1 cellular context compared by ENCODE assay signal in the genomic region with DNA sequence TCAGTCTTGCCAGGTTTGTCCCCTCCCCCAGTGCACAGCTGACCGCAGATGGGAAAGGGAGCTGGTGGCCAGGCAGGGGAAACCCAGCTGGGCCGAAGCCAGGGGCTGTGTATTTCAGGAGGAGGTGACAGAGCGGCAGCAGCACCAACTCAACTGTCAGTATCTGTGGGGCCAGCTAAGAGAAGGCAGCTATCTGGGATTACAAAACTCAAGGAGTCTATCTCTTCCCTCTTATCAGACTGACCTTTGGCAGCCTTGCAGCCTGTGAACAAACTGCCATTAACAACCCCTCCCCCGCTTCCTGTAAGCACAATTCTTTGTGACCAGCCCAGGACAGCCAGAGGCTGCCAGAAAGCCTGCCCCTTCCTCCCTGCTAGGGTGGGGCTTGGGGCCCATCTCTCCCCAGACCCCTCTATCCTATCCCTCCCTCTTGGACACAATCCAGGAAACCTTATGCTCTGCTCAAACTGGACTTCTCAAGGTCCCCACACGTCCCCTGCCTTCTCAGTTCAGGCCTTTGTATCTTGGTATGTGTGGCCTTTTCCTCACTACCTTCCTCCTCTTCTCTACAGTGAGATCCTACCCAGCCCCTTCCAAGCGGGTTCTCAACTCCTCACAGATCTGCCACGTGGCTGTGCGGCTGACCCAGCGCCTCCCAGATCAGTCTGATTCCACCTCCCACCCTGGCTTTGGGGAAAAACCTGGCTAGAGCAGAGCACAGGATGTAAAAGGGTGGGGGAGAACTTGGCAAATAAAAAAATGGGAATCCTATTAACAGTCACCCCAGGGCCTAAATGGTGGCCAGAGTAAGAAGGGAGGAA.
TF ChIP-seq lines count a peak whose summit lies in the region.

No MANE protein-coding gene starts in this region.

TF ChIP-seq in GM12878, 131 proteins besides CTCF, POLR2A, EP300 and RAD21 (continues in another document):
- no peak for TF ChIP-seq SIX5 (IDR thresholded peaks at IDR 0.05; ENCODE audit: low read depth, low read length, severe bottlenecking)
- no peak for TF ChIP-seq SREBF1 (IDR thresholded peaks at IDR 0.05; ENCODE audit: low read length)
- TF ChIP-seq EGR1 (IDR thresholded peaks at IDR 0.05; ENCODE audit: borderline replicate concordance in 1 of 2, low read depth in 2 of 2, low read length in 2 of 2): no peak; a peak in 1 of 3 replicates
- no peak for TF ChIP-seq STAT3 (IDR thresholded peaks at IDR 0.05; ENCODE audit: low read depth, low read length)
- TF ChIP-seq RB1 (IDR thresholded peaks at IDR 0.05; ENCODE audit: borderline replicate concordance): 0 out of 2 replicates have a peak, but pooled peaks have one; percentile 19
- no peak for TF ChIP-seq BMI1 (IDR thresholded peaks at IDR 0.05; ENCODE audit: borderline replicate concordance)
- no peak for TF ChIP-seq ZNF24 (IDR thresholded peaks at IDR 0.05)
- no peak for TF ChIP-seq ZZZ3 (IDR thresholded peaks at IDR 0.05; ENCODE audit: control insufficient read depth, insufficient read length, low read depth)
- TF ChIP-seq HSF1 (IDR thresholded peaks at IDR 0.05; ENCODE audit: low read depth, low read length): no peak
- TF ChIP-seq NFIC (IDR thresholded peaks at IDR 0.05; ENCODE audit: low read depth, low read length): no peak
- no peak for TF ChIP-seq FOXM1 (IDR thresholded peaks at IDR 0.05; ENCODE audit: low read depth, low read length)
- no peak for TF ChIP-seq ZNF274 (IDR thresholded peaks at IDR 0.05; ENCODE audit: insufficient read depth, insufficient read length)
- TF ChIP-seq ZNF592 (IDR thresholded peaks at IDR 0.05): no peak
- TF ChIP-seq, protein P1, sequence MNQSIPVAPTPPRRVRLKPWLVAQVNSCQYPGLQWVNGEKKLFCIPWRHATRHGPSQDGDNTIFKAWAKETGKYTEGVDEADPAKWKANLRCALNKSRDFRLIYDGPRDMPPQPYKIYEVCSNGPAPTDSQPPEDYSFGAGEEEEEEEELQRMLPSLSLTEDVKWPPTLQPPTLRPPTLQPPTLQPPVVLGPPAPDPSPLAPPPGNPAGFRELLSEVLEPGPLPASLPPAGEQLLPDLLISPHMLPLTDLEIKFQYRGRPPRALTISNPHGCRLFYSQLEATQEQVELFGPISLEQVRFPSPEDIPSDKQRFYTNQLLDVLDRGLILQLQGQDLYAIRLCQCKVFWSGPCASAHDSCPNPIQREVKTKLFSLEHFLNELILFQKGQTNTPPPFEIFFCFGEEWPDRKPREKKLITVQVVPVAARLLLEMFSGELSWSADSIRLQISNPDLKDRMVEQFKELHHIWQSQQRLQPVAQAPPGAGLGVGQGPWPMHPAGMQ (IDR thresholded peaks at IDR 0.05; ENCODE audit: borderline replicate concordance): no peak
- TF ChIP-seq ZNF217 (IDR thresholded peaks at IDR 0.05): no peak
- TF ChIP-seq BCL11A (IDR thresholded peaks at IDR 0.05; ENCODE audit: low read depth, low read length): 0 out of 2 replicates have a peak, but pooled peaks have one; percentile 30
- TF ChIP-seq CBX5 (IDR thresholded peaks at IDR 0.05; ENCODE audit: low read depth): no peak
- TF ChIP-seq JUND (IDR thresholded peaks at IDR 0.05; ENCODE audit: low read depth, low read length): no peak
- TF ChIP-seq MTA3 (IDR thresholded peaks at IDR 0.05; ENCODE audit: borderline replicate concordance, low read length): no peak
- no peak for TF ChIP-seq PAX8 (IDR thresholded peaks at IDR 0.05)
- peak; percentile 54 for TF ChIP-seq ZBED1 (IDR thresholded peaks at IDR 0.05; ENCODE audit: borderline replicate concordance)
- TF ChIP-seq, protein P2, sequence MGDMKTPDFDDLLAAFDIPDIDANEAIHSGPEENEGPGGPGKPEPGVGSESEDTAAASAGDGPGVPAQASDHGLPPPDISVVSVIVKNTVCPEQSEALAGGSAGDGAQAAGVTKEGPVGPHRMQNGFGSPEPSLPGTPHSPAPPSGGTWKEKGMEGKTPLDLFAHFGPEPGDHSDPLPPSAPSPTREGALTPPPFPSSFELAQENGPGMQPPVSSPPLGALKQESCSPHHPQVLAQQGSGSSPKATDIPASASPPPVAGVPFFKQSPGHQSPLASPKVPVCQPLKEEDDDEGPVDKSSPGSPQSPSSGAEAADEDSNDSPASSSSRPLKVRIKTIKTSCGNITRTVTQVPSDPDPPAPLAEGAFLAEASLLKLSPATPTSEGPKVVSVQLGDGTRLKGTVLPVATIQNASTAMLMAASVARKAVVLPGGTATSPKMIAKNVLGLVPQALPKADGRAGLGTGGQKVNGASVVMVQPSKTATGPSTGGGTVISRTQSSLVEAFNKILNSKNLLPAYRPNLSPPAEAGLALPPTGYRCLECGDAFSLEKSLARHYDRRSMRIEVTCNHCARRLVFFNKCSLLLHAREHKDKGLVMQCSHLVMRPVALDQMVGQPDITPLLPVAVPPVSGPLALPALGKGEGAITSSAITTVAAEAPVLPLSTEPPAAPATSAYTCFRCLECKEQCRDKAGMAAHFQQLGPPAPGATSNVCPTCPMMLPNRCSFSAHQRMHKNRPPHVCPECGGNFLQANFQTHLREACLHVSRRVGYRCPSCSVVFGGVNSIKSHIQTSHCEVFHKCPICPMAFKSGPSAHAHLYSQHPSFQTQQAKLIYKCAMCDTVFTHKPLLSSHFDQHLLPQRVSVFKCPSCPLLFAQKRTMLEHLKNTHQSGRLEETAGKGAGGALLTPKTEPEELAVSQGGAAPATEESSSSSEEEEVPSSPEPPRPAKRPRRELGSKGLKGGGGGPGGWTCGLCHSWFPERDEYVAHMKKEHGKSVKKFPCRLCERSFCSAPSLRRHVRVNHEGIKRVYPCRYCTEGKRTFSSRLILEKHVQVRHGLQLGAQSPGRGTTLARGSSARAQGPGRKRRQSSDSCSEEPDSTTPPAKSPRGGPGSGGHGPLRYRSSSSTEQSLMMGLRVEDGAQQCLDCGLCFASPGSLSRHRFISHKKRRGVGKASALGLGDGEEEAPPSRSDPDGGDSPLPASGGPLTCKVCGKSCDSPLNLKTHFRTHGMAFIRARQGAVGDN (IDR thresholded peaks at IDR 0.05): peak; percentile 78
- TF ChIP-seq ESRRA (IDR thresholded peaks at IDR 0.05; ENCODE audit: low read length): no peak
- 0 out of 2 replicates have a peak, but pooled peaks have one; percentile 8 for TF ChIP-seq ZNF207 (IDR thresholded peaks at IDR 0.05; ENCODE audit: borderline replicate concordance)
- no peak for TF ChIP-seq CBX3 (IDR thresholded peaks at IDR 0.05; ENCODE audit: borderline replicate concordance, low read depth)
- no peak for TF ChIP-seq ZSCAN29 (IDR thresholded peaks at IDR 0.05)
- no peak for TF ChIP-seq WRNIP1 (IDR thresholded peaks at IDR 0.05; ENCODE audit: borderline replicate concordance, low read depth, low read length)
- peak; percentile 79 for TF ChIP-seq TCF3 (IDR thresholded peaks at IDR 0.05; ENCODE audit: borderline replicate concordance, insufficient read depth, low read depth, low read length)
- no peak for TF ChIP-seq KAT2A (conservative IDR thresholded peaks at IDR 0.05; ENCODE audit: control insufficient read depth, low read depth, low read length)
- TF ChIP-seq CEBPB (IDR thresholded peaks at IDR 0.05; ENCODE audit: borderline replicate concordance in 1 of 2, low read depth in 2 of 2, low read length in 2 of 2): no peak
- TF ChIP-seq USF1 (IDR thresholded peaks at IDR 0.05; ENCODE audit: borderline replicate concordance, extremely low read length, insufficient read depth, low read depth, low read length): no peak
- no peak for TF ChIP-seq RAD51 (IDR thresholded peaks at IDR 0.05)
- TF ChIP-seq ASH2L (IDR thresholded peaks at IDR 0.05; ENCODE audit: borderline replicate concordance, low read depth): no peak
- peak; percentile 55 for TF ChIP-seq LARP7 (IDR thresholded peaks at IDR 0.05)
- no peak for TF ChIP-seq HDAC2 (IDR thresholded peaks at IDR 0.05)
- TF ChIP-seq NR2C2 (IDR thresholded peaks at IDR 0.05; ENCODE audit: borderline replicate concordance, control insufficient read depth, insufficient read length, low read depth): no peak
- no peak for TF ChIP-seq GABPA (IDR thresholded peaks at IDR 0.05; ENCODE audit: low read depth)
- peak; percentile 94 to 96 for TF ChIP-seq IKZF2 (IDR thresholded peaks at IDR 0.05)
- no peak for TF ChIP-seq YY1 (IDR thresholded peaks at IDR 0.05; ENCODE audit: low read depth, low read length)
- no peak for TF ChIP-seq BRCA1 (IDR thresholded peaks at IDR 0.05; ENCODE audit: low read depth, low read length)
- no peak for TF ChIP-seq ZNF622 (IDR thresholded peaks at IDR 0.05)
- peak; percentile 6; the same call in 1 of the 2 replicates for TF ChIP-seq SPI1 (IDR thresholded peaks at IDR 0.05; ENCODE audit: borderline replicate concordance, insufficient read depth, low read depth, low read length)
- no peak for TF ChIP-seq CREB1 (IDR thresholded peaks at IDR 0.05; ENCODE audit: low read depth)
- no peak for TF ChIP-seq CHD1 (IDR thresholded peaks at IDR 0.05; ENCODE audit: low read depth, low read length)
- no peak for TF ChIP-seq RCOR1 (conservative IDR thresholded peaks at IDR 0.05; ENCODE audit: low read depth, low read length)
- no peak; the same call in 1 of the 2 replicates for TF ChIP-seq SMARCA5 (IDR thresholded peaks at IDR 0.05)
- TF ChIP-seq NFXL1 (IDR thresholded peaks at IDR 0.05; ENCODE audit: borderline replicate concordance): no peak
- TF ChIP-seq MXI1 (IDR thresholded peaks at IDR 0.05; ENCODE audit: low read depth, low read length): peak; percentile 28; the same call in 1 of the 2 replicates
- no peak for TF ChIP-seq SMAD1 (IDR thresholded peaks at IDR 0.05; ENCODE audit: low read depth, partially characterized antibody)
- TF ChIP-seq CHD4 (IDR thresholded peaks at IDR 0.05): no peak
- no peak for TF ChIP-seq NFYA (IDR thresholded peaks at IDR 0.05; ENCODE audit: borderline replicate concordance, low read depth, low read length)
- peak; percentile 79; the same call in 1 of the 2 replicates for TF ChIP-seq TBL1XR1 (IDR thresholded peaks at IDR 0.05; ENCODE audit: low read depth, low read length)
- TF ChIP-seq ZNF384 (IDR thresholded peaks at IDR 0.05; ENCODE audit: borderline replicate concordance, low read depth, low read length): no peak
- no peak for TF ChIP-seq FOXK2 (IDR thresholded peaks at IDR 0.05)
- no peak for TF ChIP-seq KDM1A (IDR thresholded peaks at IDR 0.05; ENCODE audit: borderline replicate concordance)
- no peak for TF ChIP-seq SREBF2 (IDR thresholded peaks at IDR 0.05; ENCODE audit: low read length)
- peak; percentile 51 for TF ChIP-seq SP1 (IDR thresholded peaks at IDR 0.05; ENCODE audit: low read depth, low read length)
- TF ChIP-seq SRF (IDR thresholded peaks at IDR 0.05; ENCODE audit: low read depth in 2 of 2, low read length in 2 of 2): no peak
- TF ChIP-seq EZH2 (IDR thresholded peaks at IDR 0.05; ENCODE audit: borderline replicate concordance, control insufficient read depth, low read depth, low read length): no peak
- peak; percentile 66; the same call in 1 of the 2 replicates for TF ChIP-seq RELB (IDR thresholded peaks at IDR 0.05; ENCODE audit: low read depth)
